Comparison of ENCODE assay signal across 14 cellular contexts in the genomic region with DNA sequence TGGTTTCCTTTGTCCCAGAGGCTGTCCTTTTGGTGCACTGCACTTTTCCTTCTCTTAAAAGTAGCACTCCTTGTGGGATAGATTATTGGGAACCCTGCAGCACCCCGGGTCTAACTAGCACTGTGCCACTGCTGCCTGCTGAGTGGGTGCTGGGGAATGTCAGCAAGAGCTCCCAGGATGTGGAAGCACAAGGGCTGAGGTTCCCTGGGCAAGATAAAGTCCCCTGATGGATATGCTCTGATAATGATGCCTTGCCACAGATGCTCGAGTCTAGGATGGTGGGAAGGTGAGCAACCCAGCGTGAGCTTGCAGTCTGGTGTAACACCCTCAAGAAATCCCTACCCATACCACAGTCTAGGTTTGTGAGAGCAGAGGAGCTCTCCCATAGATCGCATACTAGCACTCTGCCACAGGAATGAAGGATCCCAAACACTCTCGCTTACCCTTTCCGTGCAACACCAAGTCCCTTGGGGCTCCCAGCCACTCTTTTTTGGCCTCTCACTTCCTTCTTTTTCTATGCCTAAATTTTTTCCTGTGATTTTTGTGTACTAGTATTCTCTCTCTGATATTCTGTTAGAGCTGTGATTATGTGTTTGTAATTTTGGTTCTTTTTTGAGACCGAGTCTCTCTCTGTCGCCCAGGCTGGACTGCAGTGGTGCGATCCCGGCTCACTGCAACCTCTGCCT. TPM values are rescaled to one million over a fixed set of nuclear protein-coding genes. Genes with fewer than 3 reads are reported as not detected.
DNase-seq lines count a peak whose midpoint lies in the region; ATAC-seq and TF ChIP-seq lines count a peak whose summit lies in the region.
"Had no signal": no experiment of that assay in that cellular context is flagged by ENCODE, and none has a peak within 500 bp of the region (broad histone marks: within the 10 kb centered on the region; RNA-seq: fewer than 3 reads in every experiment).

No MANE protein-coding gene starts in this region.

- TF ChIP-seq POLR2A in heart left ventricle (IDR thresholded peaks at IDR 0.05): no peak

- DNase-seq in heart left ventricle: no peak
- no peak for DNase-seq in left ventricle myocardium inferior
- no peak for DNase-seq in left lobe of liver (ENCODE audit: low spot score)
- no peak for DNase-seq in aorta
- DNase-seq in iPS-NIHi11 (ENCODE audit: low spot score): no peak
- no peak for DNase-seq in foreskin melanocyte
- DNase-seq: activated gamma-delta T cell treated with Interleukin-2 at 50 U/mL for 16 hours; H7; NCI-H1048; NCI-H2227 treated with DMSO at 0.1 percent for 48 hours; stimulated activated CD4-positive, alpha-beta T cell treated with anti-CD3 and anti-CD28 coated beads, Interleukin-4, amount 100 ng/mL, for 1 hour; stimulated activated naive CD4-positive, alpha-beta T cell had no signal

- H3K36me3 ChIP-seq in heart left ventricle: peaks cover 0 to 43% (median 20%) of the 10 kb centered on the region in 9 donors
- H3K36me3 ChIP-seq in left ventricle myocardium inferior: peaks cover 35% of the 10 kb centered on the region
- H3K36me3 ChIP-seq in aorta (ENCODE audit: control insufficient read depth in 1 of 2, insufficient read depth in 2 of 2, low read length in 1 of 2): peaks cover 0 to 2% of the 10 kb centered on the region in 2 donors

- intact Hi-C loops in heart left ventricle (cut with DNase I) (no loop called here), left ventricle myocardium inferior (cut with micrococcal nuclease) (no loop called here), aorta (cut with DNase I) (loop anchor here in 1 of 2 donors (10.0 kb wide), 1 partner anchor 82 kb away; no protein-coding TSS in a partner anchor)

- H3K27me3 Mint-ChIP-seq in activated T-helper 17 cell treated with anti-CD3 and anti-CD28 coated beads, Interleukin-2, amount 50 U/mL, for 72 hours: no peaks in the 10 kb centered on the region

- H3K27me3 ChIP-seq in heart left ventricle: no peaks in the 10 kb centered on the region
- no peaks in the 10 kb centered on the region for H3K27me3 ChIP-seq in left ventricle myocardium inferior (ENCODE audit: low read depth)
- H3K27me3 ChIP-seq in aorta (ENCODE audit: control insufficient read depth in 1 of 2, insufficient read depth in 2 of 2, low read length in 1 of 2): no peaks in the 10 kb centered on the region

- H3K27ac ChIP-seq in heart left ventricle (no peak overlapping the region), left ventricle myocardium inferior (replicated peaks) (no peak overlapping the region), aorta (ENCODE audit: low read depth in 1 of 2, low read length in 2 of 2) (no peak overlapping the region)

- H3K4me1 Mint-ChIP-seq in activated T-helper 17 cell treated with anti-CD3 and anti-CD28 coated beads, Interleukin-2, amount 50 U/mL, for 72 hours: peaks cover 64% of the 10 kb centered on the region

- peaks cover 70% of the 10 kb centered on the region for H3K36me3 Mint-ChIP-seq in activated T-helper 17 cell treated with anti-CD3 and anti-CD28 coated beads, Interleukin-2, amount 50 U/mL, for 72 hours (ENCODE audit: low read depth)

- TF ChIP-seq CTCF in heart left ventricle (IDR thresholded peaks at IDR 0.05) (no peak), left ventricle myocardium inferior (IDR thresholded peaks at IDR 0.05; ENCODE audit: borderline replicate concordance) (no peak)

- peaks cover 0 to 48% (median 13%) of the 10 kb centered on the region in 12 donors for H3K9me3 ChIP-seq in heart left ventricle
- H3K9me3 ChIP-seq in left ventricle myocardium inferior (replicated peaks): peaks cover 35% of the 10 kb centered on the region
- peaks cover 2% of the 10 kb centered on the region for H3K9me3 ChIP-seq in aorta (ENCODE audit: control insufficient read depth, low read length)

- H3K4me1 ChIP-seq in heart left ventricle: peaks cover 0 to 72% (median 3%) of the 10 kb centered on the region in 12 donors
- H3K4me1 ChIP-seq in left ventricle myocardium inferior: peaks cover 29% of the 10 kb centered on the region
- H3K4me1 ChIP-seq in aorta (ENCODE audit: control insufficient read depth in 1 of 2, insufficient read depth in 2 of 2, low read length in 2 of 2): peaks cover 0 to 2% of the 10 kb centered on the region in 2 donors

- H3K27ac Mint-ChIP-seq in activated T-helper 17 cell treated with anti-CD3 and anti-CD28 coated beads, Interleukin-2, amount 50 U/mL, for 72 hours: peak overlapping the region; percentile 34

- H3K9me3 Mint-ChIP-seq in activated T-helper 17 cell treated with anti-CD3 and anti-CD28 coated beads, Interleukin-2, amount 50 U/mL, for 72 hours: no peaks in the 10 kb centered on the region

- no peak overlapping the region for H3K4me3 Mint-ChIP-seq in activated T-helper 17 cell treated with anti-CD3 and anti-CD28 coated beads, Interleukin-2, amount 50 U/mL, for 72 hours

- whole genome bisulfite sequencing in heart left ventricle, 4 donors: 79 to 84% (median 80%) methylated on average over 9 to 10 of the region's 10 CpGs
- WGBS in aorta, 2 donors: 67 to 71% methylated on average over 10 of the region's 10 CpGs

- peak; percentile 15 to 56 (median 40) for ATAC-seq in heart left ventricle
- no peak for ATAC-seq in activated T-helper 17 cell treated with anti-CD3 and anti-CD28 coated beads, Interleukin-2, amount 50 U/mL, for 72 hours (replicated peaks)
- peak; percentile 32 for ATAC-seq in left lobe of liver
- ATAC-seq in aorta (ENCODE audit: low FRiP score): peak; percentile 56
- no peak for ATAC-seq in HG03565 (IDR thresholded peaks at IDR 0.05; ENCODE audit: unreplicated experiment)

- no peak overlapping the region for H3K4me3 ChIP-seq in heart left ventricle
- no peak overlapping the region for H3K4me3 ChIP-seq in left ventricle myocardium inferior
- no peak overlapping the region for H3K4me3 ChIP-seq in aorta (ENCODE audit: low read length in 2 of 2)

RNA-seq across cellular contexts. Expression of a gene that starts 32.7 kb away (rescaled TPM):
- total RNA-seq in heart left ventricle: 10 to 100 TPM; 33.3 to 69.7 (median 62.2) TPM
- polyA plus RNA-seq in heart left ventricle: 10 to 100 TPM; 36.1 to 44.7 TPM
- 58.0 TPM for total RNA-seq in left ventricle myocardium inferior
- total RNA-seq in activated T-helper 17 cell treated with anti-CD3 and anti-CD28 coated beads, Interleukin-2, amount 50 U/mL, for 72 hours: 100 to 1,000 TPM in 1 of 2 donors, 10 to 100 TPM in 1; 83.4 to 113 TPM
- 37.0 TPM for total RNA-seq in left lobe of liver
- total RNA-seq in aorta: 100 to 1,000 TPM in 1 of 2 donors, 10 to 100 TPM in 1; 97.9 to 102 TPM
- polyA plus RNA-seq in aorta: 10 to 100 TPM; 16.3 to 34.4 TPM

Comparison
In these comparisons a context has a peak if more than half of its experiments do, and no peak if none do; other contexts are left out.
1. ATAC-seq: peak in heart left ventricle (4 of 4), left lobe of liver (single experiment) and aorta (single experiment); none in activated T-helper 17 cell treated with anti-CD3 and anti-CD28 coated beads, Interleukin-2, amount 50 U/mL, for 72 hours (single experiment) and HG03565 (single experiment).